In the genomic region with DNA sequence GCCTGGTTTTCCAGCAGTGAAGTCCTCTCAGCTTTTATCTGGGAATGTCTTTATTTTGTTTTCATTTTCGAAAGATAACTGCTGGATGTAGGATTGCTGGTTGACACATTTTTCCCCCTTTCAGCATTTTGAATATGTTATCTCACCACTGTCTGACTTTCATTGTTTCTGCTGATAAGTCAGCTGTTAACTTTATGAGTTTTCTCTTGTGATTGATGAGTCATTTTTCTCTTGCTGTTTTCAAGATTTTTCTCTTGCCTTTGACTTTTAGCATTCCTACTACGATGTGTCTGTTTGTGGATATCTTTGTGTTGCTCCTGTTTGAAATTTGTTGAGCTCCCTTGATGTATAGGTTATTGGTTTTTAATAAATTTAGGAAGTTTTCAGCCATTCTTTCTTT, we compare ENCODE assay signal across 23 cellular contexts.
"Had no signal": no experiment of that assay in that cellular context is flagged by ENCODE, and none has a peak within 500 bp of the region (broad histone marks: within the 10 kb centered on the region; RNA-seq: fewer than 3 reads in every experiment).

No MANE protein-coding gene starts in this region.

- H3K36me3 ChIP-seq: breast epithelium, WERI-Rb-1 had no signal

- H3K27ac Mint-ChIP-seq: activated CD4-positive, alpha-beta memory T cell treated with anti-CD3 and anti-CD28 coated beads, Interleukin-2, amount 10 ng/mL, durations not matched to agents 7 days and 5 days; activated naive CD4-positive, alpha-beta T cell treated with anti-CD3 and anti-CD28 coated beads for 36 hours; activated T-cell treated with anti-CD3 and anti-CD28 coated beads, Interleukin-2, amount 50 U/mL, for 24 hours; activated T-helper 2 cell treated with anti-CD3 and anti-CD28 coated beads, Interferon-gamma antibody, Interleukin-2, Interleukin-4, amounts not matched to agents 10 μg/mL and 5 μg/mL and 100 μg/mL, durations not matched to agents 14 hours and 24 hours and 36 hours; mesothelial cell of epicardium; nephron; stimulated activated memory B cell treated with anti-CD40 and anti-IgM and Interleukin-4, amounts not matched to agents 10 μg/mL and 1 μg/mL and 100 μg/mL, for 72 hours; type B pancreatic cell had no signal

- H3K79me2 ChIP-seq: parathyroid adenoma had no signal

- H3K4me1 ChIP-seq: breast epithelium, parathyroid adenoma, spleen, testis had no signal

- H2AFZ ChIP-seq: parathyroid adenoma had no signal

- H3K4me3 ChIP-seq: breast epithelium, esophagus muscularis mucosa, lung, sigmoid colon, spleen, testis had no signal

- H3K4me1 Mint-ChIP-seq: mesothelial cell of epicardium; nephron; stimulated activated memory B cell treated with anti-CD40 and anti-IgM and Interleukin-4, amounts not matched to agents 10 μg/mL and 1 μg/mL and 100 μg/mL, for 72 hours had no signal

- H3K27me3 Mint-ChIP-seq: activated CD4-positive, alpha-beta memory T cell treated with anti-CD3 and anti-CD28 coated beads, Interleukin-2, amount 10 ng/mL, durations not matched to agents 7 days and 5 days; activated T-cell treated with anti-CD3 and anti-CD28 coated beads, Interleukin-2, amount 50 U/mL, for 24 hours; stimulated activated memory B cell treated with anti-CD40 and anti-IgM and Interleukin-4, amounts not matched to agents 10 μg/mL and 1 μg/mL and 100 μg/mL, for 72 hours; type B pancreatic cell had no signal

- H3K27ac ChIP-seq: breast epithelium, esophagus muscularis mucosa, parathyroid adenoma, sigmoid colon, spleen, testis, WERI-Rb-1 had no signal

- DNase-seq: activated CD4-positive, alpha-beta memory T cell treated with anti-CD3 and anti-CD28 coated beads, Interleukin-2, amount 10 ng/mL, durations not matched to agents 7 days and 5 days; activated naive CD4-positive, alpha-beta T cell treated with anti-CD3 and anti-CD28 coated beads for 36 hours; activated T-cell treated with anti-CD3 and anti-CD28 coated beads, Interleukin-2, amount 50 U/mL, for 24 hours; aorta; cerebellar nuclear complex; effector CD4-positive, alpha-beta T cell; foreskin fibroblast; left colon; sigmoid colon; spleen; stimulated activated CD4-positive, alpha-beta T cell treated with anti-CD3 and anti-CD28 coated beads, Interleukin-4, amount 100 ng/mL, for 4 hours; T-helper 2 cell; testis; WERI-Rb-1 had no signal

- H3K27me3 ChIP-seq: breast epithelium, esophagus muscularis mucosa, sigmoid colon, spleen, testis had no signal

- H3K4me3 Mint-ChIP-seq: activated CD4-positive, alpha-beta memory T cell treated with anti-CD3 and anti-CD28 coated beads, Interleukin-2, amount 10 ng/mL, durations not matched to agents 7 days and 5 days; activated naive CD4-positive, alpha-beta T cell treated with anti-CD3 and anti-CD28 coated beads for 36 hours; activated T-cell treated with anti-CD3 and anti-CD28 coated beads, Interleukin-2, amount 50 U/mL, for 24 hours; mesothelial cell of epicardium; nephron; stimulated activated memory B cell treated with anti-CD40 and anti-IgM and Interleukin-4, amounts not matched to agents 10 μg/mL and 1 μg/mL and 100 μg/mL, for 72 hours; type B pancreatic cell had no signal

- ATAC-seq: left colon; stimulated activated memory B cell treated with anti-CD40 and anti-IgM and Interleukin-4, amounts not matched to agents 10 μg/mL and 1 μg/mL and 100 μg/mL, for 72 hours had no signal

- H3K9ac ChIP-seq: parathyroid adenoma had no signal

- H3K9me3 ChIP-seq: breast epithelium, esophagus muscularis mucosa, sigmoid colon, testis had no signal
